Comparison of ENCODE assay signal across 10 cellular contexts in genomic region chr6:37005827-37006514, GRCh38. TPM values are rescaled to one million over a fixed set of nuclear protein-coding genes. Genes with fewer than 3 reads are reported as not detected.
DNase-seq lines count a peak whose midpoint lies in the region; ATAC-seq and TF ChIP-seq lines count a peak whose summit lies in the region.
"Had no signal": no experiment of that assay in that cellular context is flagged by ENCODE, and none has a peak within 500 bp of the region (broad histone marks: within the 10 kb centered on the region; RNA-seq: fewer than 3 reads in every experiment).

No MANE protein-coding gene starts in this region.

- TF ChIP-seq RAD21 in SK-N-SH (IDR thresholded peaks at IDR 0.05; ENCODE audit: low read length): no peak

- H2AFZ ChIP-seq in SK-N-SH (ENCODE audit: low read depth): no peak overlapping the region

- H3F3A ChIP-seq in SK-N-SH (replicated peaks; ENCODE audit: insufficient read depth): no peaks in the 10 kb centered on the region

- TF ChIP-seq CTCF in SK-N-SH (IDR thresholded peaks at IDR 0.05): no peak
- no peak for TF ChIP-seq CTCF in omental fat pad (IDR thresholded peaks at IDR 0.05)

- H3K4me3 ChIP-seq in SK-N-SH (ENCODE audit: low read depth in 2 of 2, low read length in 1 of 2): no peak overlapping the region
- H3K4me3 ChIP-seq: A549 had no signal

- no peak overlapping the region for H3K9ac ChIP-seq in SK-N-SH

- H3K79me2 ChIP-seq in SK-N-SH (ENCODE audit: insufficient read depth): no peaks in the 10 kb centered on the region

- peak overlapping the region; percentile 62 for H3K4me3 Mint-ChIP-seq in central memory CD8-positive, alpha-beta T cell
- H3K4me3 Mint-ChIP-seq in stimulated activated naive CD8-positive, alpha-beta T cell treated with anti-CD3 and anti-CD28 coated beads, Interleukin-15, Interleukin-2, amounts not matched to agents 100 ng/mL and 50 ng/mL, for 24 hours: peak overlapping the region; percentile 58

- CTCF ChIA-PET in SK-N-SH (lab: Yijun Ruan, JAX): interaction anchor here (1.7 to 7.2 kb wide), 3 partner anchors 12 to 23 kb away, joined by 7 to 78 read pairs (median 14); no protein-coding TSS in a partner anchor

- DNase-seq in SK-N-SH (no peak), DMS53 treated with DMSO at 0.1 percent for 48 hours (lab: John Stamatoyannopoulos, UW; ENCODE audit: unreplicated experiment) (no peak), iPS-NIHi7 (ENCODE audit: extremely low spot score) (no peak), omental fat pad (ENCODE audit: low spot score) (no peak)
- no peak for DNase-seq in central memory CD8-positive, alpha-beta T cell (ENCODE audit: low spot score in 2 of 2)

- no peaks in the 10 kb centered on the region for H3K27me3 Mint-ChIP-seq in central memory CD8-positive, alpha-beta T cell
- H3K27me3 Mint-ChIP-seq in stimulated activated naive CD8-positive, alpha-beta T cell treated with anti-CD3 and anti-CD28 coated beads, Interleukin-15, Interleukin-2, amounts not matched to agents 100 ng/mL and 50 ng/mL, for 24 hours: no peaks in the 10 kb centered on the region

- H3K27me3 ChIP-seq in SK-N-SH (ENCODE audit: insufficient read depth): no peaks in the 10 kb centered on the region; the same call in 1 of the 2 replicates

- no peaks in the 10 kb centered on the region for H3K9me3 ChIP-seq in SK-N-SH
- H3K9me3 ChIP-seq: A549 had no signal

- POLR2A ChIA-PET in SK-N-SH (lab: Yijun Ruan, JAX): no interaction called here

- H3K9me2 ChIP-seq in SK-N-SH: no peaks in the 10 kb centered on the region

- ATAC-seq in SK-N-SH treated with all-trans-retinoic acid at 6 μM for 48 hours: no peak
- ATAC-seq in HG03135 (IDR thresholded peaks at IDR 0.05; ENCODE audit: unreplicated experiment): peak; percentile 7
- no peak for ATAC-seq in central memory CD8-positive, alpha-beta T cell (replicated peaks; ENCODE audit: extremely low read depth, poor library complexity, severe bottlenecking)
- no peak for ATAC-seq in omental fat pad (ENCODE audit: low FRiP score)
- ATAC-seq: A549 had no signal

- H3K9me3 Mint-ChIP-seq in central memory CD8-positive, alpha-beta T cell: no peaks in the 10 kb centered on the region
- H3K9me3 Mint-ChIP-seq in stimulated activated naive CD8-positive, alpha-beta T cell treated with anti-CD3 and anti-CD28 coated beads, Interleukin-15, Interleukin-2, amounts not matched to agents 100 ng/mL and 50 ng/mL, for 24 hours: no peaks in the 10 kb centered on the region

- no peak for TF ChIP-seq EP300 in SK-N-SH (IDR thresholded peaks at IDR 0.05; ENCODE audit: borderline replicate concordance in 1 of 2, low read depth in 1 of 2, low read length in 1 of 2)

- H3K27ac ChIP-seq in SK-N-SH (ENCODE audit: low read depth in 2 of 2, low read length in 1 of 2): no peak overlapping the region
- H3K27ac ChIP-seq: A549 had no signal

- peaks cover 16% of the 10 kb centered on the region for H3K4me1 Mint-ChIP-seq in central memory CD8-positive, alpha-beta T cell
- peaks cover 30% of the 10 kb centered on the region for H3K4me1 Mint-ChIP-seq in stimulated activated naive CD8-positive, alpha-beta T cell treated with anti-CD3 and anti-CD28 coated beads, Interleukin-15, Interleukin-2, amounts not matched to agents 100 ng/mL and 50 ng/mL, for 24 hours (ENCODE audit: low read depth)

- H3K4me2 ChIP-seq in SK-N-SH: 0 out of 2 replicates have a peak overlapping the region, but pooled peaks have one; percentile 9
- H3K4me2 ChIP-seq: A549 had no signal

- H3K36me3 Mint-ChIP-seq in central memory CD8-positive, alpha-beta T cell (ENCODE audit: insufficient read depth): peaks cover 5% of the 10 kb centered on the region
- H3K36me3 Mint-ChIP-seq in stimulated activated naive CD8-positive, alpha-beta T cell treated with anti-CD3 and anti-CD28 coated beads, Interleukin-15, Interleukin-2, amounts not matched to agents 100 ng/mL and 50 ng/mL, for 24 hours (ENCODE audit: low read depth): no peaks in the 10 kb centered on the region

- H3K36me3 ChIP-seq in SK-N-SH (replicated peaks in 1 of 2; ENCODE audit: control insufficient read depth in 1 of 2, insufficient read depth in 2 of 2, low read length in 1 of 2): no peaks in the 10 kb centered on the region

- no peaks in the 10 kb centered on the region for H4K20me1 ChIP-seq in SK-N-SH (ENCODE audit: insufficient read depth)

- peak overlapping the region; percentile 67 for H3K27ac Mint-ChIP-seq in central memory CD8-positive, alpha-beta T cell (ENCODE audit: low read depth)
- peak overlapping the region; percentile 65 for H3K27ac Mint-ChIP-seq in stimulated activated naive CD8-positive, alpha-beta T cell treated with anti-CD3 and anti-CD28 coated beads, Interleukin-15, Interleukin-2, amounts not matched to agents 100 ng/mL and 50 ng/mL, for 24 hours

- H3K4me1 ChIP-seq in SK-N-SH (ENCODE audit: control insufficient read depth in 1 of 2, insufficient read depth in 2 of 2, low read depth in 1 of 2, low read length in 1 of 2): no peaks in the 10 kb centered on the region; a peak in 1 of 4 replicates
- H3K4me1 ChIP-seq: A549 had no signal

- whole genome bisulfite sequencing in SK-N-SH (ENCODE audit: low lambda C conversion rate): 88% methylated on average over 6 of the region's 12 CpGs

TF ChIP-seq in SK-N-SH, 30 proteins besides CTCF, POLR2A, EP300 and RAD21 (continues in another document):
- TF ChIP-seq FOXM1 (IDR thresholded peaks at IDR 0.05; ENCODE audit: low read depth): no peak
- TF ChIP-seq, protein P1, sequence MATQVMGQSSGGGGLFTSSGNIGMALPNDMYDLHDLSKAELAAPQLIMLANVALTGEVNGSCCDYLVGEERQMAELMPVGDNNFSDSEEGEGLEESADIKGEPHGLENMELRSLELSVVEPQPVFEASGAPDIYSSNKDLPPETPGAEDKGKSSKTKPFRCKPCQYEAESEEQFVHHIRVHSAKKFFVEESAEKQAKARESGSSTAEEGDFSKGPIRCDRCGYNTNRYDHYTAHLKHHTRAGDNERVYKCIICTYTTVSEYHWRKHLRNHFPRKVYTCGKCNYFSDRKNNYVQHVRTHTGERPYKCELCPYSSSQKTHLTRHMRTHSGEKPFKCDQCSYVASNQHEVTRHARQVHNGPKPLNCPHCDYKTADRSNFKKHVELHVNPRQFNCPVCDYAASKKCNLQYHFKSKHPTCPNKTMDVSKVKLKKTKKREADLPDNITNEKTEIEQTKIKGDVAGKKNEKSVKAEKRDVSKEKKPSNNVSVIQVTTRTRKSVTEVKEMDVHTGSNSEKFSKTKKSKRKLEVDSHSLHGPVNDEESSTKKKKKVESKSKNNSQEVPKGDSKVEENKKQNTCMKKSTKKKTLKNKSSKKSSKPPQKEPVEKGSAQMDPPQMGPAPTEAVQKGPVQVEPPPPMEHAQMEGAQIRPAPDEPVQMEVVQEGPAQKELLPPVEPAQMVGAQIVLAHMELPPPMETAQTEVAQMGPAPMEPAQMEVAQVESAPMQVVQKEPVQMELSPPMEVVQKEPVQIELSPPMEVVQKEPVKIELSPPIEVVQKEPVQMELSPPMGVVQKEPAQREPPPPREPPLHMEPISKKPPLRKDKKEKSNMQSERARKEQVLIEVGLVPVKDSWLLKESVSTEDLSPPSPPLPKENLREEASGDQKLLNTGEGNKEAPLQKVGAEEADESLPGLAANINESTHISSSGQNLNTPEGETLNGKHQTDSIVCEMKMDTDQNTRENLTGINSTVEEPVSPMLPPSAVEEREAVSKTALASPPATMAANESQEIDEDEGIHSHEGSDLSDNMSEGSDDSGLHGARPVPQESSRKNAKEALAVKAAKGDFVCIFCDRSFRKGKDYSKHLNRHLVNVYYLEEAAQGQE (IDR thresholded peaks at IDR 0.05; ENCODE audit: low read depth, low read length): no peak

TF ChIP-seq in SK-N-SH treated with all-trans-retinoic acid at 6 μM for 48 hours, 23 proteins besides CTCF, POLR2A, EP300 and RAD21 (continues in another document):
- TF ChIP-seq ESRRG (CRISPR knock-in tag; IDR thresholded peaks at IDR 0.05) (no peak), ZFP3 (CRISPR knock-in tag; IDR thresholded peaks at IDR 0.05) (no peak), RARB (CRISPR knock-in tag; IDR thresholded peaks at IDR 0.05) (no peak), ZNF565 (CRISPR knock-in tag; conservative IDR thresholded peaks at IDR 0.05; ENCODE audit: low read depth) (no peak), CSRNP3 (CRISPR knock-in tag; IDR thresholded peaks at IDR 0.05) (no peak), BACH2 (CRISPR knock-in tag; IDR thresholded peaks at IDR 0.05; ENCODE audit: borderline replicate concordance) (no peak), TOX (CRISPR knock-in tag; IDR thresholded peaks at IDR 0.05; ENCODE audit: borderline replicate concordance) (no peak)

RNA-seq across cellular contexts. Expression of gene FGD2, which starts 0.5 kb away (rescaled TPM):
- not detected in 2 replicates for polyA plus RNA-seq in SK-N-SH (2012; rRNA removed)
- polyA plus RNA-seq in SK-N-SH (2012; cell fraction: cytosol; rRNA removed): 0.01 TPM in 1 of 2 replicates, not detected in the other
- 0.13 and 0.16 TPM in 2 replicates for polyA plus RNA-seq in SK-N-SH (2012; cell fraction: nucleus; rRNA removed)
- 10 to 100 TPM; 20.0 to 83.6 (median 63.0) TPM for total RNA-seq in omental fat pad
- total RNA-seq: fibroblast of villous mesenchyme had no signal
- polyA plus RNA-seq: A549 had no signal

RNA-seq across cellular contexts. Expression of gene MTCH1, which starts 20.0 kb away (rescaled TPM):
- polyA plus RNA-seq in SK-N-SH (2012; rRNA removed): 137 and 151 TPM in 2 replicates
- polyA plus RNA-seq in SK-N-SH (2012; cell fraction: cytosol; rRNA removed): 105 and 130 TPM in 2 replicates
- 211 and 216 TPM in 2 replicates for polyA plus RNA-seq in SK-N-SH (2012; cell fraction: nucleus; rRNA removed)
- total RNA-seq in omental fat pad: 100 to 1,000 TPM; 227 to 251 (median 239) TPM

RNA-seq across cellular contexts. Expression of gene PI16, which starts 51.4 kb away (rescaled TPM):
- polyA plus RNA-seq in SK-N-SH (2012; rRNA removed): 0.02 TPM in 1 of 2 replicates, not detected in the other
- not detected in 2 replicates for polyA plus RNA-seq in SK-N-SH (2012; cell fraction: cytosol; rRNA removed)
- 0.15 and 0.17 TPM in 2 replicates for polyA plus RNA-seq in SK-N-SH (2012; cell fraction: nucleus; rRNA removed)
- 10 to 100 TPM in 2 of 4 donors, 1 to 10 TPM in 2; 1.3 to 41.9 (median 8.9) TPM for total RNA-seq in omental fat pad
- polyA plus RNA-seq: A549 had no signal
